In the genomic region with DNA sequence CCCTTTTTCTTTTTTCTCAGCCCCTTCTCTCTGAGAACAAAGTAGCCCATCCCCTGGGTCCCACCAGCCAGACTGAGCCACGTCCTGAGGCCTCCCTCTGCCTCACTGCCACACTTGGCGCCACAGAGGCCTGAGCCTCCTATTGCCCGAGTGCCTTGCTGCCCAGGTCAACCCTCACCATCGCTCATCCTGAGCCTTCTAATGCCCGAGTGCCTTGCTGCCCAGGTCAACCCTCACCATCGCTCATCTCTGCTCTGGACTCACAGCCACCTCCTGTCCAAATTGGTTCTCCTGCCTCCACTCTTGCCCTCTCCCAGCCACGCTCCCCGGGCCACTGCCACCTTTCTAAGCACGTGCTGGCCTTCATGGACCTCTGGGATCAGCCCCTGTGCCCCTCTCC, we compare ENCODE assay signal across 14 cellular contexts. TPM values are rescaled to one million over a fixed set of nuclear protein-coding genes. Genes with fewer than 3 reads are reported as not detected.
DNase-seq lines count a peak whose midpoint lies in the region; ATAC-seq and TF ChIP-seq lines count a peak whose summit lies in the region.
"Had no signal": no experiment of that assay in that cellular context is flagged by ENCODE, and none has a peak within 500 bp of the region (broad histone marks: within the 10 kb centered on the region; RNA-seq: fewer than 3 reads in every experiment).

No MANE protein-coding gene starts in this region.

- in situ Hi-C loops in brain microvascular endothelial cell (cut with HindIII; ENCODE audit: low pct_ligation_motif_present, low sequenced_read_pairs): no loop called here

- H3K9me3 ChIP-seq in OCI-LY3 (ENCODE audit: insufficient read depth, low read length): peaks cover 2% of the 10 kb centered on the region; the same call in 1 of the 2 replicates
- H3K9me3 ChIP-seq in smooth muscle cell (replicated peaks; ENCODE audit: low read depth): no peaks in the 10 kb centered on the region
- H3K9me3 ChIP-seq: prostate gland had no signal

- no peaks in the 10 kb centered on the region for H4K20me1 ChIP-seq in OCI-LY3 (ENCODE audit: insufficient read depth, low read length)
- H4K20me1 ChIP-seq in smooth muscle cell (ENCODE audit: low read depth): no peaks in the 10 kb centered on the region

- H3K79me2 ChIP-seq in OCI-LY3 (ENCODE audit: low read length) (no peaks in the 10 kb centered on the region), smooth muscle cell (ENCODE audit: low read depth) (no peaks in the 10 kb centered on the region)

- H3K4me1 Mint-ChIP-seq in activated T-cell treated with anti-CD3 and anti-CD28 coated beads, Interleukin-2, amount 50 U/mL, for 4 hours (ENCODE audit: low read depth): peaks cover 78% of the 10 kb centered on the region

- H3K36me3 ChIP-seq in OCI-LY3 (replicated peaks; ENCODE audit: low read depth, low read length) (no peaks in the 10 kb centered on the region), brain microvascular endothelial cell (replicated peaks) (no peaks in the 10 kb centered on the region), smooth muscle cell (ENCODE audit: low read depth) (no peaks in the 10 kb centered on the region)
- H3K36me3 ChIP-seq: prostate gland had no signal

- H3K9me3 Mint-ChIP-seq in activated T-cell treated with anti-CD3 and anti-CD28 coated beads, Interleukin-2, amount 50 U/mL, for 4 hours: no peaks in the 10 kb centered on the region
- H3K9me3 Mint-ChIP-seq: H9 had no signal

- H3K4me2 ChIP-seq in OCI-LY3 (ENCODE audit: low read length): peak overlapping the region; percentile 97
- H3K4me2 ChIP-seq in smooth muscle cell: peak overlapping the region; percentile 18

- DNase-seq in activated T-cell treated with anti-CD3 and anti-CD28 coated beads, Interleukin-2, amount 50 U/mL, for 4 hours: no peak
- DNase-seq in activated T-cell treated with anti-CD3 and anti-CD28 coated beads for 4 hours (no peak), brain microvascular endothelial cell (no peak), smooth muscle cell (lab: John Stamatoyannopoulos, UW; ENCODE audit: unreplicated experiment) (no peak), GF-D8 (lab: John Stamatoyannopoulos, UW) (no peak)
- DNase-seq: DND-41, H9, NCI-H1092, NCI-H69 had no signal

- WGBS in smooth muscle cell (ENCODE audit: low lambda C conversion rate): 94% methylated on average over 9 of the region's 9 CpGs

- H3K27me3 ChIP-seq in OCI-LY3 (ENCODE audit: low read depth, low read length) (no peaks in the 10 kb centered on the region), brain microvascular endothelial cell (replicated peaks) (no peaks in the 10 kb centered on the region), smooth muscle cell (ENCODE audit: low read depth) (no peaks in the 10 kb centered on the region)

- H3K4me3 Mint-ChIP-seq in activated T-cell treated with anti-CD3 and anti-CD28 coated beads, Interleukin-2, amount 50 U/mL, for 4 hours: peak overlapping the region; percentile 73
- H3K4me3 Mint-ChIP-seq: H9 had no signal

- no peaks in the 10 kb centered on the region for H3K36me3 Mint-ChIP-seq in activated T-cell treated with anti-CD3 and anti-CD28 coated beads, Interleukin-2, amount 50 U/mL, for 4 hours (ENCODE audit: insufficient read depth)

- peak overlapping the region; percentile 95 for H3K9ac ChIP-seq in OCI-LY3 (ENCODE audit: low read length)
- H3K9ac ChIP-seq in smooth muscle cell (ENCODE audit: low read depth): no peak overlapping the region

- H3K27me3 Mint-ChIP-seq in activated T-cell treated with anti-CD3 and anti-CD28 coated beads, Interleukin-2, amount 50 U/mL, for 4 hours (ENCODE audit: low read depth): no peaks in the 10 kb centered on the region

- TF ChIP-seq CTCF in OCI-LY3 (IDR thresholded peaks at IDR 0.05; ENCODE audit: low read depth, low read length) (no peak), brain microvascular endothelial cell (IDR thresholded peaks at IDR 0.05; ENCODE audit: low read depth, low read length, missing control alignments) (no peak), smooth muscle cell (IDR thresholded peaks at IDR 0.05; ENCODE audit: borderline replicate concordance, insufficient read depth, poor library complexity, severe bottlenecking) (no peak)

- H3K4me3 ChIP-seq in OCI-LY3 (ENCODE audit: low read length): peak overlapping the region; percentile 73; the same call in 1 of the 2 replicates
- H3K4me3 ChIP-seq in brain microvascular endothelial cell (ENCODE audit: low read depth, low read length): no peak overlapping the region
- no peak overlapping the region for H3K4me3 ChIP-seq in smooth muscle cell
- H3K4me3 ChIP-seq: coronary artery, prostate gland had no signal

- H3K4me1 ChIP-seq in OCI-LY3 (ENCODE audit: low read length) (peaks cover 77% of the 10 kb centered on the region), smooth muscle cell (ENCODE audit: low read depth) (peaks cover 10% of the 10 kb centered on the region)
- H3K4me1 ChIP-seq: prostate gland had no signal

- peaks cover 13% of the 10 kb centered on the region for H3F3A ChIP-seq in smooth muscle cell (ENCODE audit: low read depth)

- H2AFZ ChIP-seq in OCI-LY3 (ENCODE audit: low read depth, low read length) (no peak overlapping the region), smooth muscle cell (ENCODE audit: low read depth) (no peak overlapping the region)

- ATAC-seq in activated T-cell treated with anti-CD3 and anti-CD28 coated beads, Interleukin-2, amount 50 U/mL, for 4 hours: no peak
- ATAC-seq in HG03520 (IDR thresholded peaks at IDR 0.05; ENCODE audit: unreplicated experiment) (no peak), GM19351 (IDR thresholded peaks at IDR 0.05; ENCODE audit: unreplicated experiment) (no peak)

- H3K27ac ChIP-seq in OCI-LY3 (ENCODE audit: low read length) (peak overlapping the region; percentile 98), brain microvascular endothelial cell (peak overlapping the region; percentile 48), smooth muscle cell (ENCODE audit: low read depth) (peak overlapping the region; percentile 38)
- H3K27ac ChIP-seq: coronary artery, prostate gland had no signal

RNA-seq across cellular contexts. Expression of a gene that starts 53.2 kb away (rescaled TPM):
- total RNA-seq in activated T-cell treated with anti-CD3 and anti-CD28 coated beads, Interleukin-2, amount 50 U/mL, for 4 hours: 10 to 100 TPM; 54.7 to 56.6 (median 55.4) TPM
- 17.7 and 25.6 TPM in 2 replicates for total RNA-seq in smooth muscle cell
- 19.0 and 22.2 TPM in 2 replicates for polyA plus RNA-seq in smooth muscle cell

Comparison
In these comparisons a context has a peak if more than half of its experiments do, and no peak if none do; other contexts are left out.
1. H3K27ac ChIP-seq: peak in every context shown above with its lines; median percentile 98 in OCI-LY3; 48 in brain microvascular endothelial cell; 38 in smooth muscle cell.